19 cellular contexts compared by ENCODE assay signal in the genomic region with DNA sequence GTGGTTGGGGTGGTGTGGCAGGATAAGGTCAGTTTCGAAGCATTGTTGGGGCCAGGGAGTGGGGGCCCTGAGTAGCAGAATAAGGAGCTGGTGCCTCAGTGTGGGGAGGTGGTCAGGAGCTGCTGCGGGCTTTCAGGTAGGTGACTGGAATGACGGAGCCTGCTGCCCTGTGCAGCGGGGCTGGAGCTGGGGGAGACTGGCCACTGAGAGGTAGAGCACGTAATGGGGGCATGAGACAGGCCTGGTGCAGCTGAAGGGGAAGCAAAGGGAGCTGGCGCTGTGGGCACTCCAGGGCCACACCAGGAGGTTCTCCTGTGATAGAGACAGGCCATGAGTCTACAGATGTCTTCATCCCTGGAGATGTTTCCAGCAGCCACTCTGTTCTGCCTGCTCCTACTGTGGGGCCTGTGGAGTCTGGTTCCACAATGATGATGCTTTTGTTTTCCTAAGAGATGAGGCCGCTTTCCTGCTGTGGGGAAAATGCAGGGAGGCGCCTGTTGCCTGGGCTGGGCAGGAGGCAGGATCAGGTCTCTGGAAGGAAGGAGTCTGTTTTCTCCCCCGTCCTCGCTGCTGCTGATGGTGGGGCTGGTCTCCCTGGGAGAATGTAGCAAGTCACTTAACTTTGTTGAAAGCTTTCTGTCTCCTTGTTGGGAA. TPM values are rescaled to one million over a fixed set of nuclear protein-coding genes. Genes with fewer than 3 reads are reported as not detected.
DNase-seq lines count a peak whose midpoint lies in the region; ATAC-seq lines count a peak whose summit lies in the region.
"Had no signal": no experiment of that assay in that cellular context is flagged by ENCODE, and none has a peak within 500 bp of the region (broad histone marks: within the 10 kb centered on the region; RNA-seq: fewer than 3 reads in every experiment).

No MANE protein-coding gene starts in this region.

- peak; percentile 14 for DNase-seq in activated CD8-positive, alpha-beta memory T cell treated with anti-CD3 and anti-CD28 coated beads, Interleukin-2, amount 10 ng/mL, durations not matched to agents 7 days and 5 days
- DNase-seq in activated CD8-positive, alpha-beta memory T cell treated with anti-CD3 and anti-CD28 coated beads, Interleukin-2, amount 50 U/mL, for 4 hours, result no peak
- DNase-seq in H7 (peak; percentile 78), neuronal stem cell (ENCODE audit: low spot score) (no peak), caudate nucleus (lab: John Stamatoyannopoulos, UW) (no peak), germinal center (ENCODE audit: low spot score) (no peak)
- no peak for DNase-seq in effector memory CD8-positive, alpha-beta T cell
- DNase-seq in T-helper 2 cell treated with Interferon-gamma antibody and Interleukin-4, amounts not matched to agents 5 μg/mL and 100 μg/mL, for 36 hours (ENCODE audit: low spot score), result no peak
- DNase-seq: activated CD4-positive, alpha-beta T cell treated with anti-CD3 and anti-CD28 coated beads for 4 hours; DMS53; KG1; NCI-H1092 treated with DMSO at 0.1 percent for 48 hours; NCI-H2107; stimulated activated naive B cell treated with anti-CD40 and anti-IgM and Interleukin-4, amounts not matched to agents 10 μg/mL and 1 μg/mL and 100 μg/mL, for 72 hours; upper lobe of right lung had no signal

- H3K18ac ChIP-seq in neuronal stem cell (ENCODE audit: low read length), result peak overlapping the region; percentile 36

- peaks cover 2% of the 10 kb centered on the region for H3K79me1 ChIP-seq in neuronal stem cell (ENCODE audit: low read depth, low read length)

- H3K27ac ChIP-seq in neuronal stem cell (replicated peaks; ENCODE audit: low read length) (no peak overlapping the region), caudate nucleus (ENCODE audit: low read depth, low read length) (no peak overlapping the region)
- H3K27ac ChIP-seq: C4-2B, Peyer's patch, upper lobe of right lung had no signal

- no peaks in the 10 kb centered on the region; the same call in 1 of the 2 replicates for H3K36me3 ChIP-seq in H7 (replicated peaks; ENCODE audit: control insufficient read depth, insufficient read depth, low read length)
- peaks cover 35 to 69% of the 10 kb centered on the region in 2 donors for H3K36me3 ChIP-seq in neuronal stem cell (replicated peaks in 1 of 2; ENCODE audit: control insufficient read depth in 2 of 2, insufficient read depth in 2 of 2, low read length in 2 of 2)

- H3K9me3 Mint-ChIP-seq in activated CD8-positive, alpha-beta memory T cell treated with anti-CD3 and anti-CD28 coated beads, Interleukin-2, amount 10 ng/mL, durations not matched to agents 7 days and 5 days (ENCODE audit: low read depth), result no peaks in the 10 kb centered on the region
- no peaks in the 10 kb centered on the region for H3K9me3 Mint-ChIP-seq in effector memory CD8-positive, alpha-beta T cell
- H3K9me3 Mint-ChIP-seq in T-helper 2 cell treated with Interferon-gamma antibody and Interleukin-4, amounts not matched to agents 5 μg/mL and 100 μg/mL, for 36 hours, result no peaks in the 10 kb centered on the region
- H3K9me3 Mint-ChIP-seq: dendritic cell treated with granulocyte-macrophage colony-stimulating factor and Interleukin-4, amounts not matched to agents 40 ng/mL and 50 ng/mL, for 4 days; stimulated activated naive B cell treated with anti-CD40 and anti-IgM and Interleukin-4, amounts not matched to agents 10 μg/mL and 1 μg/mL and 100 μg/mL, for 72 hours had no signal

- CTCF ChIA-PET in activated CD8-positive, alpha-beta memory T cell treated with anti-CD3 and anti-CD28 coated beads, Interleukin-2, amount 10 ng/mL, durations not matched to agents 7 days and 5 days (lab: Charles Lee), result interaction anchor here (8.3 kb wide), 1 partner anchor 76 kb away, joined by 151 read pairs; no protein-coding TSS in a partner anchor

- H3K4me3 Mint-ChIP-seq in activated CD8-positive, alpha-beta memory T cell treated with anti-CD3 and anti-CD28 coated beads, Interleukin-2, amount 10 ng/mL, durations not matched to agents 7 days and 5 days, result no peak overlapping the region
- no peak overlapping the region for H3K4me3 Mint-ChIP-seq in effector memory CD8-positive, alpha-beta T cell
- no peak overlapping the region for H3K4me3 Mint-ChIP-seq in T-helper 2 cell treated with Interferon-gamma antibody and Interleukin-4, amounts not matched to agents 5 μg/mL and 100 μg/mL, for 36 hours
- H3K4me3 Mint-ChIP-seq: dendritic cell treated with granulocyte-macrophage colony-stimulating factor and Interleukin-4, amounts not matched to agents 40 ng/mL and 50 ng/mL, for 4 days; stimulated activated naive B cell treated with anti-CD40 and anti-IgM and Interleukin-4, amounts not matched to agents 10 μg/mL and 1 μg/mL and 100 μg/mL, for 72 hours had no signal

- H3K4me1 ChIP-seq in neuronal stem cell (ENCODE audit: control insufficient read depth in 2 of 2, insufficient read depth in 1 of 2, low read depth in 1 of 2, low read length in 2 of 2), result peaks cover 4 to 5% of the 10 kb centered on the region in 2 donors
- H3K4me1 ChIP-seq: Peyer's patch had no signal

- H3K9me3 ChIP-seq in neuronal stem cell (replicated peaks in 1 of 2; ENCODE audit: control insufficient read depth in 2 of 2, insufficient read depth in 1 of 2, low read depth in 1 of 2, low read length in 2 of 2), result no peaks in the 10 kb centered on the region
- H3K9me3 ChIP-seq: Peyer's patch, upper lobe of right lung had no signal

- no peak for ATAC-seq in activated CD8-positive, alpha-beta memory T cell treated with anti-CD3 and anti-CD28 coated beads, Interleukin-2, amount 10 ng/mL, durations not matched to agents 7 days and 5 days
- ATAC-seq in effector memory CD8-positive, alpha-beta T cell (replicated peaks), result no peak
- ATAC-seq: stimulated activated naive B cell treated with anti-CD40 and anti-IgM and Interleukin-4, amounts not matched to agents 10 μg/mL and 1 μg/mL and 100 μg/mL, for 72 hours; upper lobe of right lung had no signal

- H2BK12ac ChIP-seq in neuronal stem cell (ENCODE audit: low read length), result no peak overlapping the region

- peaks cover 9% of the 10 kb centered on the region for H3K4me1 Mint-ChIP-seq in activated CD8-positive, alpha-beta memory T cell treated with anti-CD3 and anti-CD28 coated beads, Interleukin-2, amount 10 ng/mL, durations not matched to agents 7 days and 5 days
- peaks cover 8 to 12% of the 10 kb centered on the region in 2 donors for H3K4me1 Mint-ChIP-seq in effector memory CD8-positive, alpha-beta T cell (ENCODE audit: low read depth in 2 of 2)
- peaks cover 4% of the 10 kb centered on the region for H3K4me1 Mint-ChIP-seq in T-helper 2 cell treated with Interferon-gamma antibody and Interleukin-4, amounts not matched to agents 5 μg/mL and 100 μg/mL, for 36 hours (ENCODE audit: low read depth)

- H2BK15ac ChIP-seq in neuronal stem cell (ENCODE audit: low read length), result no peak overlapping the region

- H2AK5ac ChIP-seq in neuronal stem cell (ENCODE audit: low read depth, low read length), result no peak overlapping the region

- H3K4me3 ChIP-seq in H7 (ENCODE audit: insufficient read depth, low read depth, low read length) (no peak overlapping the region), neuronal stem cell (ENCODE audit: low read length in 2 of 2) (no peak overlapping the region)
- H3K4me3 ChIP-seq: Peyer's patch, upper lobe of right lung had no signal

- H3K23ac ChIP-seq in neuronal stem cell (ENCODE audit: low read depth, low read length, poor library complexity), result peak overlapping the region; percentile 81

- H3K4ac ChIP-seq in neuronal stem cell (ENCODE audit: low read length), result no peak overlapping the region

- H3K9ac ChIP-seq in neuronal stem cell (ENCODE audit: low read depth, low read length, poor library complexity), result no peak overlapping the region

- no peaks in the 10 kb centered on the region for H3K27me3 Mint-ChIP-seq in activated CD8-positive, alpha-beta memory T cell treated with anti-CD3 and anti-CD28 coated beads, Interleukin-2, amount 10 ng/mL, durations not matched to agents 7 days and 5 days
- H3K27me3 Mint-ChIP-seq in effector memory CD8-positive, alpha-beta T cell, result no peaks in the 10 kb centered on the region
- H3K27me3 Mint-ChIP-seq in T-helper 2 cell treated with Interferon-gamma antibody and Interleukin-4, amounts not matched to agents 5 μg/mL and 100 μg/mL, for 36 hours (ENCODE audit: low read depth), result no peaks in the 10 kb centered on the region
- H3K27me3 Mint-ChIP-seq: dendritic cell treated with granulocyte-macrophage colony-stimulating factor and Interleukin-4, amounts not matched to agents 40 ng/mL and 50 ng/mL, for 4 days; stimulated activated naive B cell treated with anti-CD40 and anti-IgM and Interleukin-4, amounts not matched to agents 10 μg/mL and 1 μg/mL and 100 μg/mL, for 72 hours had no signal

- no peak overlapping the region for H2BK5ac ChIP-seq in neuronal stem cell (ENCODE audit: low read length)

- H3K27ac Mint-ChIP-seq in activated CD8-positive, alpha-beta memory T cell treated with anti-CD3 and anti-CD28 coated beads, Interleukin-2, amount 10 ng/mL, durations not matched to agents 7 days and 5 days, result no peak overlapping the region
- H3K27ac Mint-ChIP-seq in effector memory CD8-positive, alpha-beta T cell, result peak overlapping the region; percentile 79 to 81
- no peak overlapping the region for H3K27ac Mint-ChIP-seq in T-helper 2 cell treated with Interferon-gamma antibody and Interleukin-4, amounts not matched to agents 5 μg/mL and 100 μg/mL, for 36 hours
- H3K27ac Mint-ChIP-seq: dendritic cell treated with granulocyte-macrophage colony-stimulating factor and Interleukin-4, amounts not matched to agents 40 ng/mL and 50 ng/mL, for 4 days had no signal

- H2BK120ac ChIP-seq in neuronal stem cell (ENCODE audit: low read depth, low read length), result no peak overlapping the region

- H3K14ac ChIP-seq in neuronal stem cell (ENCODE audit: low read length), result no peak overlapping the region

- H3K27me3 ChIP-seq in H7 (ENCODE audit: control insufficient read depth, insufficient read depth, low read length), result no peaks in the 10 kb centered on the region
- no peaks in the 10 kb centered on the region for H3K27me3 ChIP-seq in neuronal stem cell (ENCODE audit: control insufficient read depth in 3 of 3, insufficient read depth in 3 of 3, low read depth in 1 of 3, low read length in 3 of 3)
- H3K27me3 ChIP-seq: Peyer's patch, upper lobe of right lung had no signal

- no peak overlapping the region for H4K8ac ChIP-seq in neuronal stem cell (ENCODE audit: low read depth, low read length)

- H3K36me3 Mint-ChIP-seq in activated CD8-positive, alpha-beta memory T cell treated with anti-CD3 and anti-CD28 coated beads, Interleukin-2, amount 10 ng/mL, durations not matched to agents 7 days and 5 days, result peaks cover 27% of the 10 kb centered on the region
- peaks cover 46% of the 10 kb centered on the region for H3K36me3 Mint-ChIP-seq in effector memory CD8-positive, alpha-beta T cell (ENCODE audit: insufficient read depth)
- peaks cover 35% of the 10 kb centered on the region for H3K36me3 Mint-ChIP-seq in T-helper 2 cell treated with Interferon-gamma antibody and Interleukin-4, amounts not matched to agents 5 μg/mL and 100 μg/mL, for 36 hours (ENCODE audit: low read depth)

- whole genome bisulfite sequencing in neuronal stem cell (ENCODE audit: extremely low coverage in 2 of 2, insufficient read length in 2 of 2, insufficient replicate concordance in 1 of 2), 2 donors, result no CpG with 5 or more reads among the region's 10 CpGs

- H2AFZ ChIP-seq in neuronal stem cell (ENCODE audit: low read length), result no peak overlapping the region

- no peak overlapping the region for H4K91ac ChIP-seq in neuronal stem cell (ENCODE audit: low read depth, low read length, poor library complexity)

- no peak overlapping the region for H3K4me2 ChIP-seq in neuronal stem cell (ENCODE audit: insufficient read depth, low read length, poor library complexity, severe bottlenecking)

RNA-seq across cellular contexts. Expression of a gene that starts 31.1 kb away (rescaled TPM):
- 10 to 100 TPM; 71.3 to 73.3 TPM for total RNA-seq in activated CD8-positive, alpha-beta memory T cell treated with anti-CD3 and anti-CD28 coated beads, Interleukin-2, amount 10 ng/mL, durations not matched to agents 7 days and 5 days
- 22.7 and 35.3 TPM in 2 replicates for total RNA-seq in H7 (2014; rRNA removed; shearing (Covaris generic))
- 74.1 TPM for polyA plus RNA-seq in neuronal stem cell (2013, experiment 1 of 2)
- 73.2 TPM for polyA plus RNA-seq in neuronal stem cell (2013, experiment 2 of 2)

RNA-seq across cellular contexts. Expression of a gene that starts 37.1 kb away (rescaled TPM):
- under 1 TPM in 1 of 2 experiments, not detected in 1; 0.29 TPM for total RNA-seq in activated CD8-positive, alpha-beta memory T cell treated with anti-CD3 and anti-CD28 coated beads, Interleukin-2, amount 10 ng/mL, durations not matched to agents 7 days and 5 days
- 40.6 and 40.8 TPM in 2 replicates for total RNA-seq in H7 (2014; rRNA removed; shearing (Covaris generic))
- 20.7 TPM for polyA plus RNA-seq in neuronal stem cell (2013, experiment 1 of 2)
- polyA plus RNA-seq in neuronal stem cell (2013, experiment 2 of 2), result 20.8 TPM
- total RNA-seq: pulmonary artery endothelial cell had no signal

Comparison
In these comparisons a context has a peak if more than half of its experiments do, and no peak if none do; other contexts are left out.
1. DNase-seq: peak in activated CD8-positive, alpha-beta memory T cell treated with anti-CD3 and anti-CD28 coated beads, Interleukin-2, amount 10 ng/mL, durations not matched to agents 7 days and 5 days (single experiment) and H7 (single experiment); none in activated CD8-positive, alpha-beta memory T cell treated with anti-CD3 and anti-CD28 coated beads, Interleukin-2, amount 50 U/mL, for 4 hours (single experiment), effector memory CD8-positive, alpha-beta T cell (0 of 3), neuronal stem cell (single experiment), caudate nucleus (0 of 61), germinal center (single experiment) and T-helper 2 cell treated with Interferon-gamma antibody and Interleukin-4, amounts not matched to agents 5 μg/mL and 100 μg/mL, for 36 hours (single experiment).
2. H3K27ac Mint-ChIP-seq: peak in effector memory CD8-positive, alpha-beta T cell (2 of 2); none in activated CD8-positive, alpha-beta memory T cell treated with anti-CD3 and anti-CD28 coated beads, Interleukin-2, amount 10 ng/mL, durations not matched to agents 7 days and 5 days (single experiment) and T-helper 2 cell treated with Interferon-gamma antibody and Interleukin-4, amounts not matched to agents 5 μg/mL and 100 μg/mL, for 36 hours (single experiment).
3. RNA of a gene that starts 37.1 kb away (total RNA-seq): 40.6 to 40.8 TPM in H7; 0.29 TPM in activated CD8-positive, alpha-beta memory T cell treated with anti-CD3 and anti-CD28 coated beads, Interleukin-2, amount 10 ng/mL, durations not matched to agents 7 days and 5 days; every median in the first group is over 10 times any median in the second.